1 cellular context compared by ENCODE assay signal in the genomic region with DNA sequence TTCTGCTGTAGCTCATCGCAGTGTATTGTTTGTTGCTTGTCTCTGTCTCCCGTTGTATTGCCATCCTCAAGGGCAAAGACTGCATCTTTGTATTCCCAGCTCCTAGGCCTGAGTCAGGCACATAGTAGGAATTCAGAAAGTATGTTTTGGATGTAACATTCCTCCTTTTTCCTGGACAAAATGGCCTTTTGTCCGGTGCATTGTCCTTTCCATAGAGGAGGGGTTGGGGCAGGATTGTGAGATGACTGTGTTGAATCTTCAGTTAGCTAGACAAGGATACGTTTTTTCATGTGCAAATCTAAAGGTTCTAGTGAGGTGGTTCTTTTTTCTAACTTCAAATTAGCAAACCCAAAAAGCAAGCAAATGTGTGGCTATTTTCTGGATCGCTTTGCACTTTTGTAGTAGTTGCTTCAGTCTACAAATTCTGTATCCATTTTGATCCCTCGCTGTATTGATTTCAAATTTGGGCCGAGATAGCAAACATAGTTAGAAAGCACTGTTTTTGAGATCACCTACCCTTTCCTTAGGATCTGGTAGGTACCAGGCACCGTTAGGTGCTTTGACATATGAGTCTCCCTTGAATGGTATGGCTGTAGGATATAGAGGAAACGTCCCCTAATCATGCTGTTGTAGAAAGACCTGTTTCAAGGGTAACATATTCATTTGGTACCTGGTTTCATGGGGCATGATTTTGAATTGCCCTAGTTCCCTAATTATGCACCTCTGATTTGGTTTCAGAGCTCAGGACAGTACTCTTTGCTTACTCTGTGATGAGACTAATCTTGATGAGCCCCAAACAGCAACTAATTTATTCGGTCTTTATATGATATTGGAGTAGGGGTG.
TF ChIP-seq lines count a peak whose summit lies in the region.

No MANE protein-coding gene starts in this region.

TF ChIP-seq in HepG2, 621 proteins besides CTCF, POLR2A, EP300 and RAD21:
- no peak for TF ChIP-seq PTBP1 (IDR thresholded peaks at IDR 0.05; ENCODE audit: low read depth, low read length, poor library complexity, severe bottlenecking)
- TF ChIP-seq SP1 (IDR thresholded peaks at IDR 0.05), result no peak
- 0 out of 2 replicates have a peak, but pooled peaks have one; percentile 27 for TF ChIP-seq SP1 (CRISPR knock-in tag; IDR thresholded peaks at IDR 0.05)
- no peak for TF ChIP-seq RAD51 (IDR thresholded peaks at IDR 0.05; ENCODE audit: borderline replicate concordance)
- TF ChIP-seq ZKSCAN1 (IDR thresholded peaks at IDR 0.05; ENCODE audit: low read length), result peak; percentile 84
- no peak for TF ChIP-seq ZNF878 (CRISPR knock-in tag; IDR thresholded peaks at IDR 0.05)
- no peak for TF ChIP-seq SKI (IDR thresholded peaks at IDR 0.05; ENCODE audit: partially characterized antibody)
- TF ChIP-seq ARHGAP35 (CRISPR knock-in tag; IDR thresholded peaks at IDR 0.05; ENCODE audit: borderline replicate concordance), result no peak
- no peak for TF ChIP-seq KDM1A (CRISPR knock-in tag; IDR thresholded peaks at IDR 0.05)
- TF ChIP-seq ZFAT (CRISPR knock-in tag; conservative IDR thresholded peaks at IDR 0.05), result peak; percentile 75; the same call in 1 of the 2 replicates
- 0 out of 2 replicates have a peak, but pooled peaks have one; percentile 9 for TF ChIP-seq FOXO4 (CRISPR knock-in tag; conservative IDR thresholded peaks at IDR 0.05)
- 0 out of 2 replicates have a peak, but pooled peaks have one; percentile 14 for TF ChIP-seq POGZ (CRISPR knock-in tag; IDR thresholded peaks at IDR 0.05)
- TF ChIP-seq CREB1 (IDR thresholded peaks at IDR 0.05), result no peak
- 0 out of 2 replicates have a peak, but pooled peaks have one; percentile 25 for TF ChIP-seq CREB1 (CRISPR knock-in tag; IDR thresholded peaks at IDR 0.05)
- no peak for TF ChIP-seq AGO2 (optimal IDR thresholded peaks at IDR 0.05; ENCODE audit: low read depth, low read length)
- no peak for TF ChIP-seq MAF1 (CRISPR knock-in tag; IDR thresholded peaks at IDR 0.05; ENCODE audit: borderline replicate concordance)
- no peak for TF ChIP-seq SP5 (CRISPR knock-in tag; IDR thresholded peaks at IDR 0.05; ENCODE audit: borderline replicate concordance, low read depth)
- no peak for TF ChIP-seq ZNF879 (CRISPR knock-in tag; IDR thresholded peaks at IDR 0.05)
- TF ChIP-seq KAT2B (IDR thresholded peaks at IDR 0.05; ENCODE audit: borderline replicate concordance, low read depth, low read length), result no peak
- TF ChIP-seq, protein P1, sequence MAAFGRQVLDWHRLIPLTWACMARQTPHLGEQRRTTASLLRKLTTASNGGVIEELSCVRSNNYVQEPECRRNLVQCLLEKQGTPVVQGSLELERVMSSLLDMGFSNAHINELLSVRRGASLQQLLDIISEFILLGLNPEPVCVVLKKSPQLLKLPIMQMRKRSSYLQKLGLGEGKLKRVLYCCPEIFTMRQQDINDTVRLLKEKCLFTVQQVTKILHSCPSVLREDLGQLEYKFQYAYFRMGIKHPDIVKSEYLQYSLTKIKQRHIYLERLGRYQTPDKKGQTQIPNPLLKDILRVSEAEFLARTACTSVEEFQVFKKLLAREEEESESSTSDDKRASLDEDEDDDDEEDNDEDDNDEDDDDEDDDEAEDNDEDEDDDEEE (CRISPR knock-in tag; IDR thresholded peaks at IDR 0.05), result no peak
- no peak for TF ChIP-seq GABPA (IDR thresholded peaks at IDR 0.05; ENCODE audit: low read depth, low read length)
- 0 out of 2 replicates have a peak, but pooled peaks have one; percentile 26 for TF ChIP-seq GABPA (CRISPR knock-in tag; IDR thresholded peaks at IDR 0.05; ENCODE audit: low read depth)
- no peak for TF ChIP-seq PHF5A (CRISPR knock-in tag; IDR thresholded peaks at IDR 0.05; ENCODE audit: low read depth, unreplicated experiment)
- TF ChIP-seq JUN (CRISPR knock-in tag; IDR thresholded peaks at IDR 0.05), result no peak
- TF ChIP-seq ZNF12 (CRISPR knock-in tag; IDR thresholded peaks at IDR 0.05), result peak; percentile 98
- no peak for TF ChIP-seq SPEN (CRISPR knock-in tag; IDR thresholded peaks at IDR 0.05; ENCODE audit: low read depth)
- TF ChIP-seq BCL3 (CRISPR knock-in tag; IDR thresholded peaks at IDR 0.05), result no peak
- no peak for TF ChIP-seq SYNCRIP (IDR thresholded peaks at IDR 0.05; ENCODE audit: insufficient read depth, low read depth, low read length)
